9 cellular contexts compared by ENCODE assay signal in the genomic region with DNA sequence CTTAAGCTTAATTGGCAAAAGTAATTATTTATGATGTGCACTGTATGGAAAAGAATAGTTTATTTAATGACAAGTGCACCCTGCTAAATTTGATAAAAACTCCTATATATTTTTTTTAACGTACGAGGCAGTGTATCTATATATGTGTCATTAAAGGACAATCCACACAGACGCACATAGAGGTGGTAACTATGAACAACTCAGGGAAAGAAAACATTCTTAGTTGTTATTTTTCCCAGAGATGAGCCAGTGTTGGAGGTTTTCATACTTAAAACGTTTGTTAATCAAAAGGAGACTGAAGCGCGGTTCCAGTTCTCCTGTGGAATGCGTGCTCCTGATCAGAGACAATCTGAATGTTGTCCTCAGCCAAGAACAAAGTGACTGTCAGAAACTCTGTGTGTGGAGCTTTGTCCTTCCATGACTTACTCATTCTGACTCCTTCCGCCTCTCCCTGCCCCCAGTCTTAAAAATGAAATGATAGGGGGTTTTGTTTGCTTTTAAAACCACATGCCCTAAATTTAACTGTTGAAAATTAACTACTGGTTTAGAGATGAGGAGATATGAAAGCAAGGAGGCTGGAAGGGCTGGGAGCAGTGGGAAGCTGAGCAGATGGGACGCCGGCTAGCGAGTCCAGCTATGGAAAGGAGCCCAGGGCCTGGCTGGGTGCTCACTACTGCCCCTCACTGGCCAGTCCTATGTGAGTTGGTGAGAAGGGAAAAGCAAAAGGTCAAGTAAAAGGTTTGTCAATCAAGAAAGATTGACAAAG.
DNase-seq lines count a peak whose midpoint lies in the region; ATAC-seq and TF ChIP-seq lines count a peak whose summit lies in the region.
"Had no signal": no experiment of that assay in that cellular context is flagged by ENCODE, and none has a peak within 500 bp of the region (broad histone marks: within the 10 kb centered on the region; RNA-seq: fewer than 3 reads in every experiment).

No MANE protein-coding gene starts in this region.

- H3K27me3 ChIP-seq in GM06990 (replicated peaks; ENCODE audit: control insufficient read depth, insufficient read depth, low read length) = no peaks in the 10 kb centered on the region
- no peaks in the 10 kb centered on the region for H3K27me3 ChIP-seq in Peyer's patch

- no peaks in the 10 kb centered on the region for H3K27me3 Mint-ChIP-seq in osteocyte (ENCODE audit: unreplicated experiment)

- TF ChIP-seq POLR2A in Peyer's patch (IDR thresholded peaks at IDR 0.05) = no peak

- H3K4me1 Mint-ChIP-seq in osteocyte (ENCODE audit: unreplicated experiment) = peaks cover 42% of the 10 kb centered on the region

- DNase-seq in GM06990 (ENCODE audit: extremely low read depth, insufficient read length) (no peak), Peyer's patch (peak in 2 of 3 donors; percentile 67 to 72), fibroblast of the aortic adventitia (ENCODE audit: low read depth) (peak; percentile 80), osteocyte (ENCODE audit: extremely low spot score, unreplicated experiment) (peak; percentile 88), DMS114 treated with DMSO at 0.1 percent for 48 hours (lab: John Stamatoyannopoulos, UW; ENCODE audit: unreplicated experiment) (no peak)
- DNase-seq in activated CD4-positive, alpha-beta T cell treated with anti-CD3 and anti-CD28 coated beads, Interleukin-2, amount 50 U/mL, for 1 hour = no peak

- peaks cover 45% of the 10 kb centered on the region for H3K36me3 Mint-ChIP-seq in osteocyte (ENCODE audit: unreplicated experiment)

- H3K4me1 ChIP-seq in Peyer's patch = peaks cover 0 to 14% (median 0%) of the 10 kb centered on the region in 4 donors

- no peaks in the 10 kb centered on the region for H3K9me3 Mint-ChIP-seq in osteocyte (ENCODE audit: unreplicated experiment)
- H3K9me3 Mint-ChIP-seq: T-helper 1 cell treated with Interleukin-12 subunit alpha and Interleukin-12 subunit beta and Interleukin-4 antibody, amounts not matched to agents 30 μg/mL and 1 μg/mL, for 36 hours had no signal

- TF ChIP-seq CTCF in GM06990 (IDR thresholded peaks at IDR 0.05; ENCODE audit: insufficient read depth, low read length, poor library complexity, severe bottlenecking) = peak; percentile 32
- TF ChIP-seq CTCF in Peyer's patch (IDR thresholded peaks at IDR 0.05) = peak in 4 of 6 experiments; percentile 42 to 58 (median 50)
- peak; percentile 90 for TF ChIP-seq CTCF in fibroblast of the aortic adventitia (IDR thresholded peaks at IDR 0.05; ENCODE audit: insufficient read depth, low read length)
- peak; percentile 81 for TF ChIP-seq CTCF in osteocyte (IDR thresholded peaks at IDR 0.05)

- H3K27ac ChIP-seq in Peyer's patch = peak overlapping the region in 3 of 4 donors; percentile 28 to 72 (median 66)

- no peaks in the 10 kb centered on the region for H3K36me3 ChIP-seq in GM06990 (ENCODE audit: control insufficient read depth, insufficient read depth, low read length)
- H3K36me3 ChIP-seq in Peyer's patch = peaks cover 0 to 26% (median 0%) of the 10 kb centered on the region in 3 donors

- no peaks in the 10 kb centered on the region for H3K9me3 ChIP-seq in Peyer's patch

- H3K27ac Mint-ChIP-seq in osteocyte (ENCODE audit: unreplicated experiment) = peak overlapping the region; percentile 85
- H3K27ac Mint-ChIP-seq: T-helper 1 cell treated with Interleukin-12 subunit alpha and Interleukin-12 subunit beta and Interleukin-4 antibody, amounts not matched to agents 30 μg/mL and 1 μg/mL, for 36 hours had no signal

- H3K4me3 ChIP-seq in GM06990 (replicated peaks; ENCODE audit: low read depth, low read length) (no peak overlapping the region), Peyer's patch (peak overlapping the region in 2 of 4 donors; percentile 1 to 2), fibroblast of the aortic adventitia (ENCODE audit: low read depth, low read length) (peak overlapping the region; percentile 19)

- no peak for ATAC-seq in GM19023 (IDR thresholded peaks at IDR 0.05; ENCODE audit: unreplicated experiment)
- no peak for ATAC-seq in HG02840 (IDR thresholded peaks at IDR 0.05; ENCODE audit: low FRiP score, unreplicated experiment)

- H3K4me3 Mint-ChIP-seq in osteocyte (ENCODE audit: unreplicated experiment) = peak overlapping the region; percentile 67
- H3K4me3 Mint-ChIP-seq: T-helper 1 cell treated with Interleukin-12 subunit alpha and Interleukin-12 subunit beta and Interleukin-4 antibody, amounts not matched to agents 30 μg/mL and 1 μg/mL, for 36 hours had no signal

Comparison
In these comparisons a context has a peak if more than half of its experiments do, and no peak if none do; other contexts are left out.
1. DNase-seq: peak in Peyer's patch (2 of 3), fibroblast of the aortic adventitia (single experiment) and osteocyte (single experiment); none in GM06990 (single experiment), DMS114 treated with DMSO at 0.1 percent for 48 hours (single experiment) and activated CD4-positive, alpha-beta T cell treated with anti-CD3 and anti-CD28 coated beads, Interleukin-2, amount 50 U/mL, for 1 hour (single experiment).
2. CTCF ChIP-seq: peak in every context shown above with its lines; median percentile 90 in fibroblast of the aortic adventitia; 81 in osteocyte; 50 in Peyer's patch; 32 in GM06990.